In the genomic region with DNA sequence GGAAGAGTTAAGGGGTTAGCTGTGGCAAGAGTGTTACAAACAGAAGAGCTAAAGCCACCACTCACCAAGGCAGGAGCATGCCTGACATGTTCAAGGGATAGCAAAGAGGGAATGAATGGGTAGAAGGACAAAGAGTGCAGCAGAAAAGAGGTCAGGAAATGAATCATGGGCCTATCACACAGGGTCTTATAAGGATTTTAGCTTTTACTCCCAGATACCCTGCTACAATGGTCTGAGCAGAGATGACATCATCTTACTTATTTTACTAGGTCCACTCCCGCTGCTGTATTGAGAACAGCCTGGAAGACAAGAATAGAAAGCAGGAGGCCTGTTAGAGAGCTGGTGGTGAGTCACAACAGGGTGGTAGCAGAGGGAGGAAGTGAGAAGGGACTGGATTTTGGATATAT, we compare ENCODE assay signal across 8 cellular contexts. TPM values are rescaled to one million over a fixed set of nuclear protein-coding genes. Genes with fewer than 3 reads are reported as not detected.
DNase-seq lines count a peak whose midpoint lies in the region; ATAC-seq and TF ChIP-seq lines count a peak whose summit lies in the region.

No MANE protein-coding gene starts in this region.

- no peaks in the 10 kb centered on the region for H3K27me3 Mint-ChIP-seq in glutamatergic neuron (ENCODE audit: unreplicated experiment)

- peaks cover 11% of the 10 kb centered on the region for H3K4me1 Mint-ChIP-seq in glutamatergic neuron (ENCODE audit: low read depth, unreplicated experiment)

- in situ Hi-C loops in SK-MEL-5 (cut with HindIII; ENCODE audit: low pct_unique_long_range_greater_than_20kb, low sequenced_read_pairs) = no loop called here

- ATAC-seq in GM18909 (IDR thresholded peaks at IDR 0.05; ENCODE audit: poor library complexity, unreplicated experiment) (peak; percentile 96), HG03108 (IDR thresholded peaks at IDR 0.05; ENCODE audit: unreplicated experiment) (peak; percentile 92)

- DNase-seq in AG09319 (ENCODE audit: extremely low read depth, low read depth) (peak; percentile 31), SK-MEL-5 (ENCODE audit: low read depth, low spot score) (peak; percentile 77), glutamatergic neuron (no peak), smooth muscle cell of the brain vasculature (ENCODE audit: low read depth, low spot score) (peak; percentile 66), SK-N-DZ (ENCODE audit: low spot score) (no peak)
- no peak for DNase-seq in activated CD4-positive, alpha-beta T cell treated with anti-CD3 and anti-CD28 coated beads for 4 hours

- H3K27ac Mint-ChIP-seq in glutamatergic neuron (ENCODE audit: unreplicated experiment) = peak overlapping the region; percentile 85

- H3K9me3 Mint-ChIP-seq in glutamatergic neuron (ENCODE audit: unreplicated experiment) = peaks cover 1% of the 10 kb centered on the region

- TF ChIP-seq CTCF in AG09319 (IDR thresholded peaks at IDR 0.05; ENCODE audit: low read depth, low read length) (no peak), glutamatergic neuron (IDR thresholded peaks at IDR 0.05; ENCODE audit: partially characterized antibody, unreplicated experiment) (no peak)

- H3K4me3 Mint-ChIP-seq in glutamatergic neuron (ENCODE audit: unreplicated experiment) = no peak overlapping the region

- peaks cover 2% of the 10 kb centered on the region for H3K36me3 Mint-ChIP-seq in glutamatergic neuron (ENCODE audit: unreplicated experiment)

RNA-seq across cellular contexts. Expression of a gene that starts 9.8 kb away (rescaled TPM):
- 9.6 TPM in 2 replicates for total RNA-seq in SK-MEL-5 (2014; rRNA removed; shearing (Covaris generic))
- 3.3 and 5.2 TPM in 2 replicates for polyA plus RNA-seq in SK-MEL-5 (2015; cell fraction: cytosol; rRNA removed)
- 15.9 and 17.2 TPM in 2 replicates for polyA plus RNA-seq in SK-MEL-5 (2015; cell fraction: nucleus; rRNA removed)
- total RNA-seq in glutamatergic neuron (ENCODE audit: unreplicated experiment) = 12.3 TPM
- polyA plus RNA-seq in SK-N-DZ (2014; cell fraction: cytosol; rRNA removed) = 3.9 and 5.7 TPM in 2 replicates
- 5.2 and 7.3 TPM in 2 replicates for polyA plus RNA-seq in SK-N-DZ (2014; cell fraction: nucleus; rRNA removed)

Comparison
In these comparisons a context has a peak if more than half of its experiments do, and no peak if none do; other contexts are left out.
1. DNase-seq: peak in AG09319 (single experiment), SK-MEL-5 (single experiment) and smooth muscle cell of the brain vasculature (single experiment); none in glutamatergic neuron (single experiment), activated CD4-positive, alpha-beta T cell treated with anti-CD3 and anti-CD28 coated beads for 4 hours (0 of 2) and SK-N-DZ (single experiment).